ENCODE assay signal across 25 cellular contexts in genomic region chr7:13044309-13044708, GRCh38.
DNase-seq lines count a peak whose midpoint lies in the region; ATAC-seq and TF ChIP-seq lines count a peak whose summit lies in the region.
"Had no signal": no experiment of that assay in that cellular context is flagged by ENCODE, and none has a peak within 500 bp of the region (broad histone marks: within the 10 kb centered on the region; RNA-seq: fewer than 3 reads in every experiment).

No MANE protein-coding gene starts in this region.

- H3K4me3 Mint-ChIP-seq in MCF 10A (ENCODE audit: unreplicated experiment) = no peak overlapping the region
- H3K4me3 Mint-ChIP-seq: activated CD4-positive, alpha-beta T cell treated with anti-CD3 and anti-CD28 coated beads, Interleukin-2, amount 10 ng/mL, durations not matched to agents 24 days and 14 days; activated naive CD8-positive, alpha-beta T cell; IgD-negative memory B cell; naive thymus-derived CD8-positive, alpha-beta T cell had no signal

- H3K9me3 ChIP-seq in breast epithelium (no peaks in the 10 kb centered on the region), fibroblast of lung (ENCODE audit: control insufficient read depth, insufficient read depth, low read depth, low read length) (no peaks in the 10 kb centered on the region)
- H3K9me3 ChIP-seq: esophagus muscularis mucosa, heart right ventricle had no signal

- TF ChIP-seq POLR2A in breast epithelium (IDR thresholded peaks at IDR 0.05) = no peak
- no peak for TF ChIP-seq POLR2A in GM18505 (IDR thresholded peaks at IDR 0.05; ENCODE audit: borderline replicate concordance, extremely low read depth, insufficient read depth, insufficient read length)

- H3K9ac ChIP-seq in fibroblast of lung (ENCODE audit: insufficient read depth, low read length) = no peak overlapping the region

- H3K4me3 ChIP-seq in breast epithelium (no peak overlapping the region), fibroblast of lung (replicated peaks in 1 of 4; ENCODE audit: control extremely low read depth in 1 of 4, insufficient read depth in 1 of 4, low read depth in 3 of 4, low read length in 4 of 4) (no peak overlapping the region)
- H3K4me3 ChIP-seq: dorsolateral prefrontal cortex, esophagus muscularis mucosa, GM12878, heart right ventricle had no signal

- H3K36me3 Mint-ChIP-seq in MCF 10A (ENCODE audit: insufficient read depth, unreplicated experiment) = no peaks in the 10 kb centered on the region
- H3K36me3 Mint-ChIP-seq: activated naive CD8-positive, alpha-beta T cell; naive thymus-derived CD8-positive, alpha-beta T cell had no signal

- H3K27ac ChIP-seq in breast epithelium (no peak overlapping the region), fibroblast of lung (ENCODE audit: insufficient read depth, low read length) (no peak overlapping the region)
- H3K27ac ChIP-seq: dorsolateral prefrontal cortex, esophagus muscularis mucosa, heart right ventricle, VCaP had no signal

- no peak for DNase-seq in MCF 10A (ENCODE audit: unreplicated experiment)
- DNase-seq in breast epithelium (ENCODE audit: low spot score in 2 of 2) = no peak
- peak; percentile 30 for DNase-seq in M059J (ENCODE audit: low read depth)
- no peak for DNase-seq in fibroblast of lung (ENCODE audit: low read depth in 2 of 2)
- no peak for DNase-seq in COR-L47 (lab: John Stamatoyannopoulos, UW)
- DNase-seq: activated CD4-positive, alpha-beta T cell treated with anti-CD3 and anti-CD28 coated beads, Interleukin-2, amount 10 ng/mL, durations not matched to agents 24 days and 14 days; activated effector memory CD4-positive, alpha-beta T cell treated with Interleukin-2 at 50 U/mL for 16 hours; activated T-cell treated with anti-CD3 and anti-CD28 coated beads, Interleukin-2, amount 50 U/mL, for 1 hour; dorsolateral prefrontal cortex; heart right ventricle; kidney glomerular epithelial cell; naive thymus-derived CD8-positive, alpha-beta T cell; NCI-H1048; NCI-H510A; SHP77 treated with DMSO at 0.1 percent for 48 hours; stimulated activated naive CD4-positive, alpha-beta T cell had no signal

- H3K27me3 ChIP-seq in breast epithelium = no peaks in the 10 kb centered on the region
- H3K27me3 ChIP-seq in fibroblast of lung (ENCODE audit: control insufficient read depth, insufficient read depth, low read length) = no peaks in the 10 kb centered on the region
- H3K27me3 ChIP-seq: dorsolateral prefrontal cortex, esophagus muscularis mucosa, heart right ventricle had no signal

- H3K4me1 ChIP-seq in breast epithelium (no peaks in the 10 kb centered on the region), fibroblast of lung (ENCODE audit: control insufficient read depth, extremely low read depth, insufficient read depth, low read length) (peaks cover 2% of the 10 kb centered on the region)
- H3K4me1 ChIP-seq: esophagus muscularis mucosa, heart right ventricle had no signal

- H3K4me2 ChIP-seq in fibroblast of lung (ENCODE audit: extremely low read depth, insufficient read depth, low read length) = no peak overlapping the region

- POLR2A ChIA-PET in MCF 10A (lab: Yijun Ruan, JAX) = no interaction called here

- no TSS peak for BruUV-seq in MCF 10A (replicated peaks; lab: Mats Ljungman, UMichigan)

- no peaks in the 10 kb centered on the region for H3K36me3 ChIP-seq in breast epithelium
- H3K36me3 ChIP-seq in fibroblast of lung (ENCODE audit: control insufficient read depth, insufficient read depth, low read length) = no peaks in the 10 kb centered on the region
- H3K36me3 ChIP-seq: esophagus muscularis mucosa, heart right ventricle had no signal

- no peaks in the 10 kb centered on the region for H3K9me3 Mint-ChIP-seq in MCF 10A (ENCODE audit: unreplicated experiment)
- H3K9me3 Mint-ChIP-seq: activated CD4-positive, alpha-beta T cell treated with anti-CD3 and anti-CD28 coated beads, Interleukin-2, amount 10 ng/mL, durations not matched to agents 24 days and 14 days; IgD-negative memory B cell; naive thymus-derived CD8-positive, alpha-beta T cell had no signal

- CTCF ChIA-PET in MCF 10A (lab: Yijun Ruan, JAX) = no interaction called here

- intact Hi-C loops in MCF 10A (cut with micrococcal nuclease) (loop anchor here (5.0 kb wide), 1 partner anchor 357 kb away; the partner anchor contains the start of gene ARL4A), breast epithelium (cut with DNase I; ENCODE audit: low total_unique reads) (no loop called here)

- H2AFZ ChIP-seq in fibroblast of lung (ENCODE audit: low read length) = peak overlapping the region; percentile 24

- no peak for ATAC-seq in GM18502 (IDR thresholded peaks at IDR 0.05; ENCODE audit: poor library complexity, unreplicated experiment)
- ATAC-seq in GM18505 (IDR thresholded peaks at IDR 0.05; ENCODE audit: unreplicated experiment) = no peak
- ATAC-seq in HG03432 (IDR thresholded peaks at IDR 0.05; ENCODE audit: unreplicated experiment) = no peak
- ATAC-seq: GM12878; heart right ventricle; naive thymus-derived CD8-positive, alpha-beta T cell; Panc1 had no signal

- peak overlapping the region; percentile 22 for H3K27ac Mint-ChIP-seq in MCF 10A (ENCODE audit: low read depth, unreplicated experiment)
- H3K27ac Mint-ChIP-seq: activated CD4-positive, alpha-beta T cell treated with anti-CD3 and anti-CD28 coated beads, Interleukin-2, amount 10 ng/mL, durations not matched to agents 24 days and 14 days; activated naive CD8-positive, alpha-beta T cell; IgD-negative memory B cell; naive thymus-derived CD8-positive, alpha-beta T cell had no signal

- H3K27me3 Mint-ChIP-seq in MCF 10A (ENCODE audit: insufficient read depth, unreplicated experiment) = no peaks in the 10 kb centered on the region

- H3K79me2 ChIP-seq in fibroblast of lung (ENCODE audit: control insufficient read depth, insufficient read depth, low read length) = no peaks in the 10 kb centered on the region

- H4K20me1 ChIP-seq in fibroblast of lung (ENCODE audit: control insufficient read depth, extremely low read depth, insufficient read depth, low read length) = no peaks in the 10 kb centered on the region

- TF ChIP-seq CTCF in MCF 10A (IDR thresholded peaks at IDR 0.05; ENCODE audit: unreplicated experiment) (no peak), breast epithelium (IDR thresholded peaks at IDR 0.05) (no peak), fibroblast of lung (conservative IDR thresholded peaks at IDR 0.05 in 1 of 2, IDR thresholded peaks at IDR 0.05 in 1 of 2; ENCODE audit: low read depth in 1 of 2, low read length in 2 of 2) (no peak)

- H3K4me1 Mint-ChIP-seq in MCF 10A (ENCODE audit: insufficient read depth, unreplicated experiment) = peaks cover 19% of the 10 kb centered on the region
- H3K4me1 Mint-ChIP-seq: activated CD4-positive, alpha-beta T cell treated with anti-CD3 and anti-CD28 coated beads, Interleukin-2, amount 10 ng/mL, durations not matched to agents 24 days and 14 days; naive thymus-derived CD8-positive, alpha-beta T cell had no signal
